ENCODE assay signal across 8 cellular contexts in genomic region chr2:202278944-202279343, GRCh38. TPM values are rescaled to one million over a fixed set of nuclear protein-coding genes. Genes with fewer than 3 reads are reported as not detected.
DNase-seq lines count a peak whose midpoint lies in the region; ATAC-seq and TF ChIP-seq lines count a peak whose summit lies in the region.

No MANE protein-coding gene starts in this region.

- peak; percentile 67 for TF ChIP-seq RAD21 in neural cell (conservative IDR thresholded peaks at IDR 0.05)

- no peak overlapping the region for H3K27ac ChIP-seq in neural cell (ENCODE audit: low read length)

- no peaks in the 10 kb centered on the region for H3K9me2 ChIP-seq in neural cell (ENCODE audit: insufficient read depth, low read length)

- TF ChIP-seq CTCF in GM12865 (IDR thresholded peaks at IDR 0.05; ENCODE audit: insufficient read depth, low read depth, low read length, missing control alignments), result peak; percentile 26
- TF ChIP-seq CTCF in epithelial cell of esophagus (IDR thresholded peaks at IDR 0.05; ENCODE audit: insufficient read depth, low read depth, low read length, missing control alignments), result peak; percentile 54
- TF ChIP-seq CTCF in neural cell (IDR thresholded peaks at IDR 0.05; ENCODE audit: poor library complexity, severe bottlenecking), result peak; percentile 66

- no peaks in the 10 kb centered on the region for H3K36me3 ChIP-seq in neural cell (ENCODE audit: insufficient read depth, low read length)

- H3K4me3 ChIP-seq in GM12865 (ENCODE audit: low read depth, low read length) (no peak overlapping the region), epithelial cell of esophagus (ENCODE audit: low read length) (no peak overlapping the region), neural cell (ENCODE audit: low read length) (no peak overlapping the region)

- no peak overlapping the region for H3K4me2 ChIP-seq in neural cell (ENCODE audit: low read length)

- H3K9me3 ChIP-seq in neural cell (ENCODE audit: low read length), result no peaks in the 10 kb centered on the region

- no peak overlapping the region for H2AFZ ChIP-seq in neural cell (ENCODE audit: low read depth, low read length)

- H3K9ac ChIP-seq in neural cell (ENCODE audit: low read length), result no peak overlapping the region

- TF ChIP-seq EP300 in neural cell (conservative IDR thresholded peaks at IDR 0.05; ENCODE audit: poor library complexity, severe bottlenecking), result no peak

- no peaks in the 10 kb centered on the region for H3F3A ChIP-seq in neural cell (ENCODE audit: insufficient read depth, low read length, poor library complexity, severe bottlenecking)

- no peaks in the 10 kb centered on the region for H4K20me1 ChIP-seq in neural cell (ENCODE audit: insufficient read depth)

- no peak for ATAC-seq in GM18505 (IDR thresholded peaks at IDR 0.05; ENCODE audit: unreplicated experiment)
- ATAC-seq in GM21576 (IDR thresholded peaks at IDR 0.05; ENCODE audit: unreplicated experiment), result no peak

- peaks cover 6% of the 10 kb centered on the region for H3K79me2 ChIP-seq in neural cell (replicated peaks; ENCODE audit: insufficient read depth, low read length)

- DNase-seq in AG08395 (ENCODE audit: low spot score) (peak; percentile 74), GM12865 (ENCODE audit: low read depth) (no peak), OCI-M1 (lab: John Stamatoyannopoulos, UW) (peak; percentile 60), epithelial cell of esophagus (ENCODE audit: low read depth) (peak; percentile 62), ecto neural progenitor cell (ENCODE audit: low spot score) (no peak)

- TF ChIP-seq POLR2A in GM18505 (IDR thresholded peaks at IDR 0.05; ENCODE audit: borderline replicate concordance, extremely low read depth, insufficient read depth, insufficient read length), result no peak

- no peaks in the 10 kb centered on the region for H3K27me3 ChIP-seq in neural cell (ENCODE audit: insufficient read depth, low read depth, low read length)

TF ChIP-seq in neural cell, 6 proteins besides CTCF, POLR2A, EP300 and RAD21:
- TF ChIP-seq EZH2 (IDR thresholded peaks at IDR 0.05; ENCODE audit: borderline replicate concordance, insufficient read depth, low read length, poor library complexity, severe bottlenecking) (no peak), TAF1 (IDR thresholded peaks at IDR 0.05; ENCODE audit: low read depth) (no peak), SMC3 (conservative IDR thresholded peaks at IDR 0.05; ENCODE audit: poor library complexity) (peak; percentile 62), REST (IDR thresholded peaks at IDR 0.05; ENCODE audit: borderline replicate concordance) (no peak)

RNA-seq across cellular contexts. Expression of gene NOP58, which starts 13.4 kb away (rescaled TPM):
- 143 and 170 TPM in 2 replicates for polyA plus RNA-seq in neural cell
- 87.6 and 123 TPM in 2 replicates for polyA minus RNA-seq in neural cell

RNA-seq across cellular contexts. Expression of gene SUMO1, which starts 40.5 kb away (rescaled TPM):
- polyA plus RNA-seq in neural cell, result 281 and 365 TPM in 2 replicates
- 201 and 211 TPM in 2 replicates for polyA minus RNA-seq in neural cell

Comparison
In these comparisons a context has a peak if more than half of its experiments do, and no peak if none do; other contexts are left out.
1. DNase-seq: peak in AG08395 (single experiment), OCI-M1 (single experiment) and epithelial cell of esophagus (single experiment); none in GM12865 (single experiment) and ecto neural progenitor cell (single experiment).
2. Peak in every context shown above with its lines, with median percentiles within 50 percentile points of each other: CTCF ChIP-seq.